ENCODE assay signal across 24 cellular contexts in the genomic region with DNA sequence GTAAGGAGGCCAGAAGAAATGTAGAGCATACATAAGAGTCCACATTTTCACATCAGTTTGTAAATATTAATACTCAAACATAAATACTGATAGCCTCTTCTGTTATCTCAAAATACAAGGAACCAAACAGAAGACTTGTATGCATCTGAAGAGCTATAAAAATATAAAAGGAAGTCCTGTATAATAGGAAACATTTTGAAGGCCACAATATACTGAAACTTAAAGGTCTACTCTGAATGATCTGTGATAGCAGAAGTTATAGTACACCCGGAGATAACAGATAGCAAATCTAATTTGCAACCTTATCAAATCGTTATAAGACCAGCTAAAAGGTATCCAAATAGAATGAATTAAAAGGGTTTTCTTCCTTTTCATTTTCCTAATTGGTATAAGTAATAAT.
A peak's percentile ranks its signal among the peaks of the same experiment; 100 is the strongest.
DNase-seq lines count a peak whose midpoint lies in the region; ATAC-seq and TF ChIP-seq lines count a peak whose summit lies in the region.
"Had no signal": no experiment of that assay in that cellular context is flagged by ENCODE, and none has a peak within 500 bp of the region (broad histone marks: within the 10 kb centered on the region; RNA-seq: fewer than 3 reads in every experiment).

No MANE protein-coding gene starts in this region.

- 0 out of 2 replicates have a peak overlapping the region, but pooled peaks have one; percentile 13 for H3K27ac ChIP-seq in VCaP
- peak overlapping the region; percentile 65 for H3K27ac ChIP-seq in foreskin keratinocyte
- H3K27ac ChIP-seq: coronary artery, HL-60, SJCRH30, testis had no signal

- no peaks in the 10 kb centered on the region for H3K27me3 ChIP-seq in foreskin keratinocyte
- H3K27me3 ChIP-seq: MG63, SJCRH30, testis had no signal

- TF ChIP-seq CTCF in VCaP (conservative IDR thresholded peaks at IDR 0.05) (no peak), foreskin keratinocyte (conservative IDR thresholded peaks at IDR 0.05) (no peak)

- H3K27me3 Mint-ChIP-seq in activated naive CD4-positive, alpha-beta T cell treated with anti-CD3 and anti-CD28 coated beads, Interleukin-2, amount 50 U/mL, for 24 hours: no peaks in the 10 kb centered on the region

- no peak for DNase-seq in activated naive CD4-positive, alpha-beta T cell treated with anti-CD3 and anti-CD28 coated beads, Interleukin-2, amount 50 U/mL, for 16 hours
- DNase-seq in foreskin keratinocyte: no peak
- no peak for DNase-seq in NK-92 treated with Interleukin-12 subunit alpha and Interleukin-12 subunit beta, amount 100 ng/mL, for 24 hours (lab: John Stamatoyannopoulos, UW)
- no peak for DNase-seq in epidermal melanocyte (ENCODE audit: insufficient read length, low spot score)
- DNase-seq: activated CD4-positive, alpha-beta T cell treated with anti-CD3 and anti-CD28 coated beads for 1 hour; activated naive CD4-positive, alpha-beta T cell treated with Interleukin-2 at 50 U/mL for 16 hours; DND-41; foreskin fibroblast; hypothalamus; islet precursor cell; MG63; NCI-H146; NCI-H2227 treated with DMSO at 0.1 percent for 48 hours; NCI-H774; nephron progenitor cell; SJCRH30; testis had no signal

- H3K9me3 Mint-ChIP-seq in activated naive CD4-positive, alpha-beta T cell treated with anti-CD3 and anti-CD28 coated beads, Interleukin-2, amount 50 U/mL, for 24 hours: peaks cover 15% of the 10 kb centered on the region
- H3K9me3 Mint-ChIP-seq: nephron progenitor cell had no signal

- H3K4me3 Mint-ChIP-seq in activated naive CD4-positive, alpha-beta T cell treated with anti-CD3 and anti-CD28 coated beads, Interleukin-2, amount 50 U/mL, for 24 hours: peak overlapping the region; percentile 36
- H3K4me3 Mint-ChIP-seq: nephron progenitor cell had no signal

- peaks cover 28% of the 10 kb centered on the region for H3K4me1 ChIP-seq in foreskin keratinocyte
- H3K4me1 ChIP-seq: HAP-1, SJCRH30, testis had no signal

- H3K27ac Mint-ChIP-seq in activated naive CD4-positive, alpha-beta T cell treated with anti-CD3 and anti-CD28 coated beads, Interleukin-2, amount 50 U/mL, for 24 hours: peak overlapping the region; percentile 98
- H3K27ac Mint-ChIP-seq: nephron progenitor cell had no signal

- peaks cover 97% of the 10 kb centered on the region for H3K4me1 Mint-ChIP-seq in activated naive CD4-positive, alpha-beta T cell treated with anti-CD3 and anti-CD28 coated beads, Interleukin-2, amount 50 U/mL, for 24 hours

- ATAC-seq in foreskin keratinocyte: no peak
- no peak for ATAC-seq in GM21367 (IDR thresholded peaks at IDR 0.05; ENCODE audit: unreplicated experiment)
- ATAC-seq in HG02938 (IDR thresholded peaks at IDR 0.05; ENCODE audit: unreplicated experiment): no peak

- H3K36me3 Mint-ChIP-seq in activated naive CD4-positive, alpha-beta T cell treated with anti-CD3 and anti-CD28 coated beads, Interleukin-2, amount 50 U/mL, for 24 hours: peaks cover 44% of the 10 kb centered on the region
